Comparison of ENCODE assay signal across 15 cellular contexts in the genomic region with DNA sequence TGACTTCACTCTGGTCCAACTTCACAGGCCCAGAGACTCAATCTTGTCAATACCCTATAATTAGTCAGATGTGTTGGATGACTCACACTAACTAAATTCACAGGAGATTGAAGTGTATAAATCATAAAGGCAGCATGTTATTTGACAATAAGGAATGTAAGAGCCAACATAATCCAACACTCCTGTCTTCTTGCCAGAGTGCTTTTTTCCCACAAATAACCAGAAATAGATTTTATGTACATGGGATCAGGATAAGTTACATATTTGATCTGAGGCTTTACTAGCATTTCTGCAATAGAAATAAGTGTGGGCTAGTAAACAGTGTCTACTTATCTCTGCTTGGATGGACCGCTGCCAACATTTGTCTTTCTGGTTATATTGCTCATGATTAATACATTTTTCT. TPM values are rescaled to one million over a fixed set of nuclear protein-coding genes. Genes with fewer than 3 reads are reported as not detected.
DNase-seq lines count a peak whose midpoint lies in the region; ATAC-seq and TF ChIP-seq lines count a peak whose summit lies in the region.
"Had no signal": no experiment of that assay in that cellular context is flagged by ENCODE, and none has a peak within 500 bp of the region (broad histone marks: within the 10 kb centered on the region; RNA-seq: fewer than 3 reads in every experiment).

No MANE protein-coding gene starts in this region.

- no TSS peak for BruUV-seq in HCT116 (replicated peaks; lab: Mats Ljungman, UMichigan)

- TF ChIP-seq CTCF in AG09309 (IDR thresholded peaks at IDR 0.05; ENCODE audit: control insufficient read depth, insufficient read depth, low read depth, low read length, missing control alignments) (no peak), HCT116 (IDR thresholded peaks at IDR 0.05 in 2 of 3, conservative IDR thresholded peaks at IDR 0.05 in 1 of 3; ENCODE audit: borderline replicate concordance in 1 of 3, insufficient read depth in 1 of 3, low read depth in 2 of 3, low read length in 2 of 3) (no peak), RWPE1 (conservative IDR thresholded peaks at IDR 0.05; ENCODE audit: low read depth) (no peak)

- H4K20me1 ChIP-seq in HCT116 (ENCODE audit: insufficient read depth): no peaks in the 10 kb centered on the region

- H3K4me2 ChIP-seq in HCT116 (ENCODE audit: low read length): peak overlapping the region; percentile 15; the same call in 1 of the 2 replicates

- ATAC-seq in HCT116: peak; percentile 47
- no peak for ATAC-seq in GM21515 (IDR thresholded peaks at IDR 0.05; ENCODE audit: unreplicated experiment)
- ATAC-seq in GM21447 (IDR thresholded peaks at IDR 0.05; ENCODE audit: unreplicated experiment): no peak
- ATAC-seq: mucosa of descending colon, WTC11 had no signal

- H3K9ac ChIP-seq in HCT116 (ENCODE audit: low read length): no peak overlapping the region

- no peak overlapping the region for H3K27ac ChIP-seq in HCT116 (ENCODE audit: low read depth, low read length)
- H3K27ac ChIP-seq in RWPE1: no peak overlapping the region

- CTCF ChIA-PET in HCT116 (lab: Charles Lee) (no interaction called here), RWPE1 (lab: Yijun Ruan, JAX) (no interaction called here)

- H3K79me2 ChIP-seq in HCT116 (ENCODE audit: insufficient read depth, low read length): no peaks in the 10 kb centered on the region

- no peak for TF ChIP-seq RAD21 in HCT116 (IDR thresholded peaks at IDR 0.05; ENCODE audit: low read depth)

- H3K36me3 ChIP-seq in HCT116 (ENCODE audit: control insufficient read depth in 1 of 2, insufficient read depth in 2 of 2, low read length in 2 of 2): no peaks in the 10 kb centered on the region

- H3K4me3 ChIP-seq in AG09309 (ENCODE audit: control insufficient read depth, low read depth, low read length) (no peak overlapping the region), HCT116 (replicated peaks in 1 of 2; ENCODE audit: low read depth in 1 of 2, low read length in 2 of 2) (no peak overlapping the region)
- H3K4me3 ChIP-seq: mucosa of descending colon had no signal

- peak; percentile 13 for DNase-seq in AG09309 (ENCODE audit: low read depth)
- DNase-seq in HCT116 (ENCODE audit: low read depth, low spot score): peak; percentile 15
- DNase-seq in RWPE1 (ENCODE audit: low spot score): peak; percentile 38
- peak; percentile 36 for DNase-seq in fibroblast of gingiva (ENCODE audit: low read depth)
- DNase-seq in NCI-H774 (lab: John Stamatoyannopoulos, UW): no peak
- DNase-seq in NCI-H345 (lab: John Stamatoyannopoulos, UW): no peak
- DNase-seq: DMS153; effector CD4-positive, alpha-beta T cell; mucosa of descending colon; stimulated activated naive CD4-positive, alpha-beta T cell had no signal

- H3K4me1 ChIP-seq in HCT116 (ENCODE audit: control insufficient read depth in 1 of 2, insufficient read depth in 2 of 2, low read length in 2 of 2): peaks cover 0 to 8% of the 10 kb centered on the region in 2 experiments; a peak in 3 of 4 replicates

- no peaks in the 10 kb centered on the region for H3K9me2 ChIP-seq in HCT116 (ENCODE audit: insufficient read depth)

- H2AFZ ChIP-seq in HCT116 (ENCODE audit: low read depth, low read length, poor library complexity, severe bottlenecking): no peak overlapping the region

- no peaks in the 10 kb centered on the region for H3K27me3 ChIP-seq in HCT116 (ENCODE audit: insufficient read depth, low read length)

- intact Hi-C loops in HCT116 (cut with micrococcal nuclease): no loop called here

- RAD21 ChIA-PET in HCT116 (lab: Charles Lee; ENCODE audit: low non-redundant PET in 1 of 2, low total read pairs in 2 of 2, uncharacterized antibody in 2 of 2, unreplicated experiment in 2 of 2): no interaction called here

- no peaks in the 10 kb centered on the region for H3K9me3 ChIP-seq in HCT116 (ENCODE audit: control insufficient read depth in 1 of 2, insufficient read depth in 1 of 2, low read depth in 1 of 2, low read length in 2 of 2)
- H3K9me3 ChIP-seq: mucosa of descending colon had no signal

- POLR2A ChIA-PET in HCT116 (lab: Charles Lee): no interaction called here
- POLR2A ChIA-PET in RWPE1 (lab: Yijun Ruan, JAX; ENCODE audit: low non-redundant PET): no interaction called here

- TF ChIP-seq POLR2A in HCT116 (IDR thresholded peaks at IDR 0.05; ENCODE audit: borderline replicate concordance, extremely low read depth, insufficient read depth, insufficient read length): no peak

TF ChIP-seq in HCT116, 20 proteins besides CTCF, POLR2A, EP300 and RAD21:
- TF ChIP-seq TCF7L2 (IDR thresholded peaks at IDR 0.05; ENCODE audit: borderline replicate concordance, extremely low read depth, insufficient read depth, insufficient read length): peak; percentile 54
- TF ChIP-seq FOSL1 (IDR thresholded peaks at IDR 0.05; ENCODE audit: low read depth): peak; percentile 20; the same call in 1 of the 2 replicates
- TF ChIP-seq EZH2 (IDR thresholded peaks at IDR 0.05): no peak

RNA-seq across cellular contexts. Expression of gene ZSWIM2, which starts 42.2 kb away (rescaled TPM):
- total RNA-seq in HCT116 (2021; ENCODE audit: unreplicated experiment): not detected
- not detected in 2 replicates for polyA plus RNA-seq in HCT116 (2012)
- total RNA-seq: mucosa of descending colon, osteoblast, skeletal muscle tissue, WTC11 had no signal

Comparison
In these comparisons a context has a peak if more than half of its experiments do, and no peak if none do; other contexts are left out.
1. DNase-seq: peak in AG09309 (single experiment), HCT116 (single experiment), RWPE1 (single experiment) and fibroblast of gingiva (single experiment); none in NCI-H774 (single experiment) and NCI-H345 (single experiment).